Comparison of ENCODE assay signal across 1 cellular context in genomic region chr22:26438776-26439175, GRCh38. TPM values are rescaled to one million over a fixed set of nuclear protein-coding genes. Genes with fewer than 3 reads are reported as not detected.
"Had no signal": no experiment of that assay in that cellular context is flagged by ENCODE, and none has a peak within 500 bp of the region (broad histone marks: within the 10 kb centered on the region; RNA-seq: fewer than 3 reads in every experiment).

No MANE protein-coding gene starts in this region.

RNA-seq across cellular contexts. Expression of gene ASPHD2, which starts 9.7 kb away (rescaled TPM):
- total RNA-seq: Right ventricle myocardium superior had no signal
